8 cellular contexts compared by ENCODE assay signal in the genomic region with DNA sequence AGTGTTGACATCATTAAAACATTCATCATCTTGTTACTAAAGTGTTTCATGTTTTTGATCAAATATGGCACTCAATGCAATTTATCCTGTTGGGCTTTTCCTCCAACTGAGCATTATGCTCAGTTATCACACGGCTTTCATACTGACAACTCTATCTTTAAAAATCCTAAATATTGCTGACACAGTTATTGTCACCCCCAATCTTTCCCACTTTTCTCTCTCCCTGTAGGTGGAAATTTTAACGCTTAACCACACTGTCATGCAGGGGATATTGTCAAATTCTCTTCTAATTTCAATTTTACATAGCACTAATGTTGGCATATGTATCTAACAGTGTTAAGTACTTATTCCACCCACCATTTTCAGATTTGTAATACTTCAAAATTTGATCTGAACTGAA. TPM values are rescaled to one million over a fixed set of nuclear protein-coding genes. Genes with fewer than 3 reads are reported as not detected.
"Had no signal": no experiment of that assay in that cellular context is flagged by ENCODE, and none has a peak within 500 bp of the region (broad histone marks: within the 10 kb centered on the region; RNA-seq: fewer than 3 reads in every experiment).

No MANE protein-coding gene starts in this region.

- H3K27me3 Mint-ChIP-seq: IgD-negative memory B cell had no signal

- H3K4me2 ChIP-seq: GM23338 had no signal

- H3K4me1 Mint-ChIP-seq: GM23338, H9, IgD-negative memory B cell had no signal

- H3K9me3 Mint-ChIP-seq: GM23338, H9, IgD-negative memory B cell had no signal

- H3K27ac Mint-ChIP-seq: GM23338, H9, IgD-negative memory B cell had no signal

- FAIRE-seq: H1, H54 had no signal

- H3K4me3 Mint-ChIP-seq: GM23338, H9, IgD-negative memory B cell had no signal

- ATAC-seq: GM23338 had no signal

- H2AFZ ChIP-seq: GM23338 had no signal

- DNase-seq: H9, HCEC 1CT, KG1 had no signal

- H3K4me3 ChIP-seq: GM23338 had no signal

RNA-seq across cellular contexts. Expression of a gene that starts 59.7 kb away (rescaled TPM):
- total RNA-seq: GM23338, H1, H9, HT-29 had no signal
- polyA plus RNA-seq: GM23338, H1, IgD-negative memory B cell had no signal
